Comparison of ENCODE assay signal across 20 cellular contexts in the genomic region with DNA sequence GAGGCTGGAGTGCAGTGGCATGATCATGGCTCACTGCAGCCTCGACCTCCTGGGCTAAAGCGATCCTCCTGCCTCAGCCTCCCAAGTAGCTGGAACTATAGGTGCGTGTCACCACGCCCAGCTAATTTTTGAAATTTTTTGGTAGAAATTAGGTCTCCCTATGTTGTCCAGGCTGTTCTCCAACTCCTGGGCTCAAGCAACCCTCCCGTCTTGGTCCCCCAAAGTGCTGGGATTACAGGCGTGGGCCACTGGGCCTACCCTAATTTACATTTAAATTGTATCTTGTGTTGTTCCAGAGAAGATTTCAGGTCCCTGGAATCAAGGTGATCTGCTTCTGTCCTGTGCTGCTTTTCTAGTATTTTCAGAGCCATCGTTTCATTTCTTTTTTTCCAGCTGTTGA. TPM values are rescaled to one million over a fixed set of nuclear protein-coding genes. Genes with fewer than 3 reads are reported as not detected.
A peak's percentile ranks its signal among the peaks of the same experiment; 100 is the strongest.
DNase-seq lines count a peak whose midpoint lies in the region; ATAC-seq and TF ChIP-seq lines count a peak whose summit lies in the region.
"Had no signal": no experiment of that assay in that cellular context is flagged by ENCODE, and none has a peak within 500 bp of the region (broad histone marks: within the 10 kb centered on the region; RNA-seq: fewer than 3 reads in every experiment).

No MANE protein-coding gene starts in this region.

- POLR2A ChIA-PET in CD8-positive, alpha-beta T cell (lab: Charles Lee) = no interaction called here
- POLR2A ChIA-PET in activated naive CD8-positive, alpha-beta T cell treated with anti-CD3 and anti-CD28 coated beads, Interleukin-2, amount 10 ng/mL, durations not matched to agents 7 days and 5 days (lab: Charles Lee) = no interaction called here

- H3K4me3 ChIP-seq in CD8-positive, alpha-beta T cell (ENCODE audit: low read depth, low read length) = no peak overlapping the region

- peaks cover 21% of the 10 kb centered on the region for H3K4me1 Mint-ChIP-seq in T-helper 1 cell treated with Interleukin-12 subunit alpha and Interleukin-12 subunit beta and Interleukin-4 antibody, amounts not matched to agents 30 μg/mL and 1 μg/mL, for 36 hours (ENCODE audit: low read depth)
- H3K4me1 Mint-ChIP-seq in CD8-positive, alpha-beta T cell (ENCODE audit: low read depth) = peaks cover 29% of the 10 kb centered on the region
- H3K4me1 Mint-ChIP-seq in activated naive CD8-positive, alpha-beta T cell treated with anti-CD3 and anti-CD28 coated beads, Interleukin-2, amount 10 ng/mL, durations not matched to agents 7 days and 5 days = peaks cover 13% of the 10 kb centered on the region
- peaks cover 24 to 25% of the 10 kb centered on the region in 2 donors for H3K4me1 Mint-ChIP-seq in natural killer cell treated with Interleukin-12 subunit alpha and Interleukin-12 subunit beta and Interleukin-15 and Interleukin-18, amount 100 ng/mL, for 72 hours (ENCODE audit: low read depth in 2 of 2)

- no peak overlapping the region for H3K27ac ChIP-seq in CD8-positive, alpha-beta T cell (ENCODE audit: low read depth, low read length)
- H3K27ac ChIP-seq: 22Rv1, psoas muscle had no signal

- no peak for TF ChIP-seq CTCF in CD8-positive, alpha-beta T cell (IDR thresholded peaks at IDR 0.05)

- intact Hi-C loops in CD8-positive, alpha-beta T cell (cut with DNase I, micrococcal nuclease) = loop anchor here in 1 of 2 experiments (5.0 kb wide), 4 partner anchors 241 to 759 kb away; a partner anchor contains a TSS

- peaks cover 4% of the 10 kb centered on the region for H3K36me3 ChIP-seq in CD8-positive, alpha-beta T cell (ENCODE audit: insufficient read depth, low read length)

- no peak for ATAC-seq in CD8-positive, alpha-beta T cell
- no peak for ATAC-seq in activated naive CD8-positive, alpha-beta T cell treated with anti-CD3 and anti-CD28 coated beads, Interleukin-2, amount 10 ng/mL, durations not matched to agents 7 days and 5 days (ENCODE audit: low read depth)
- no peak for ATAC-seq in natural killer cell treated with Interleukin-12 subunit alpha and Interleukin-12 subunit beta and Interleukin-15 and Interleukin-18, amount 100 ng/mL, for 72 hours
- ATAC-seq in HG03432 (IDR thresholded peaks at IDR 0.05; ENCODE audit: unreplicated experiment) (no peak), GM21423 (IDR thresholded peaks at IDR 0.05; ENCODE audit: unreplicated experiment) (no peak)

- H3K9me3 ChIP-seq in CD8-positive, alpha-beta T cell (ENCODE audit: low read length) = no peaks in the 10 kb centered on the region
- H3K9me3 ChIP-seq: psoas muscle had no signal

- H3K9me3 Mint-ChIP-seq in T-helper 1 cell treated with Interleukin-12 subunit alpha and Interleukin-12 subunit beta and Interleukin-4 antibody, amounts not matched to agents 30 μg/mL and 1 μg/mL, for 36 hours = peaks cover 3% of the 10 kb centered on the region
- H3K9me3 Mint-ChIP-seq in CD8-positive, alpha-beta T cell = peaks cover 3% of the 10 kb centered on the region
- H3K9me3 Mint-ChIP-seq in activated naive CD8-positive, alpha-beta T cell treated with anti-CD3 and anti-CD28 coated beads, Interleukin-2, amount 10 ng/mL, durations not matched to agents 7 days and 5 days = no peaks in the 10 kb centered on the region
- H3K9me3 Mint-ChIP-seq in natural killer cell treated with Interleukin-12 subunit alpha and Interleukin-12 subunit beta and Interleukin-15 and Interleukin-18, amount 100 ng/mL, for 72 hours = no peaks in the 10 kb centered on the region
- H3K9me3 Mint-ChIP-seq: HFFc6 had no signal

- H3K4me1 ChIP-seq in CD8-positive, alpha-beta T cell (ENCODE audit: insufficient read depth, low read length) = peaks cover 22% of the 10 kb centered on the region

- CTCF ChIA-PET in CD8-positive, alpha-beta T cell (lab: Charles Lee) = no interaction called here

- no peak for DNase-seq in T-helper 1 cell
- DNase-seq in CD8-positive, alpha-beta T cell = no peak
- no peak for DNase-seq in activated naive CD8-positive, alpha-beta T cell treated with anti-CD3 and anti-CD28 coated beads, Interleukin-2, amount 10 ng/mL, durations not matched to agents 7 days and 5 days
- no peak for DNase-seq in natural killer cell treated with Interleukin-12 subunit alpha and Interleukin-12 subunit beta and Interleukin-15 and Interleukin-18, amount 100 ng/mL, for 72 hours (ENCODE audit: low spot score)
- DNase-seq in NCI-H510A (lab: John Stamatoyannopoulos, UW) = no peak
- DNase-seq: activated CD4-positive, alpha-beta T cell treated with anti-CD3 and anti-CD28 coated beads for 36 hours; DMS153; foreskin fibroblast; HFFc6; hippocampal formation; NCI-H1092 treated with DMSO at 0.1 percent for 48 hours; OCI-M1; small intestine; stimulated activated CD8-positive, alpha-beta memory T cell treated with anti-CD3 and anti-CD28 coated beads, Interleukin-4, amount 100 ng/mL, for 48 hours; T-helper 9 cell had no signal

- H3K27ac Mint-ChIP-seq in T-helper 1 cell treated with Interleukin-12 subunit alpha and Interleukin-12 subunit beta and Interleukin-4 antibody, amounts not matched to agents 30 μg/mL and 1 μg/mL, for 36 hours = no peak overlapping the region
- no peak overlapping the region for H3K27ac Mint-ChIP-seq in CD8-positive, alpha-beta T cell
- no peak overlapping the region for H3K27ac Mint-ChIP-seq in activated naive CD8-positive, alpha-beta T cell treated with anti-CD3 and anti-CD28 coated beads, Interleukin-2, amount 10 ng/mL, durations not matched to agents 7 days and 5 days
- H3K27ac Mint-ChIP-seq in natural killer cell treated with Interleukin-12 subunit alpha and Interleukin-12 subunit beta and Interleukin-15 and Interleukin-18, amount 100 ng/mL, for 72 hours = no peak overlapping the region
- H3K27ac Mint-ChIP-seq: activated CD4-positive, alpha-beta T cell treated with anti-CD3 and anti-CD28 coated beads for 36 hours; HFFc6 had no signal

- peaks cover 6% of the 10 kb centered on the region for H3K36me3 Mint-ChIP-seq in T-helper 1 cell treated with Interleukin-12 subunit alpha and Interleukin-12 subunit beta and Interleukin-4 antibody, amounts not matched to agents 30 μg/mL and 1 μg/mL, for 36 hours (ENCODE audit: low read depth)
- H3K36me3 Mint-ChIP-seq in CD8-positive, alpha-beta T cell = peaks cover 19% of the 10 kb centered on the region
- peaks cover 2% of the 10 kb centered on the region for H3K36me3 Mint-ChIP-seq in activated naive CD8-positive, alpha-beta T cell treated with anti-CD3 and anti-CD28 coated beads, Interleukin-2, amount 10 ng/mL, durations not matched to agents 7 days and 5 days
- no peaks in the 10 kb centered on the region for H3K36me3 Mint-ChIP-seq in natural killer cell treated with Interleukin-12 subunit alpha and Interleukin-12 subunit beta and Interleukin-15 and Interleukin-18, amount 100 ng/mL, for 72 hours

- no peaks in the 10 kb centered on the region for H3K27me3 ChIP-seq in CD8-positive, alpha-beta T cell (ENCODE audit: insufficient read depth, low read length)

- peak overlapping the region; percentile 65 for H3K4me3 Mint-ChIP-seq in T-helper 1 cell treated with Interleukin-12 subunit alpha and Interleukin-12 subunit beta and Interleukin-4 antibody, amounts not matched to agents 30 μg/mL and 1 μg/mL, for 36 hours
- peak overlapping the region; percentile 98 for H3K4me3 Mint-ChIP-seq in CD8-positive, alpha-beta T cell
- peak overlapping the region; percentile 22 for H3K4me3 Mint-ChIP-seq in activated naive CD8-positive, alpha-beta T cell treated with anti-CD3 and anti-CD28 coated beads, Interleukin-2, amount 10 ng/mL, durations not matched to agents 7 days and 5 days
- peak overlapping the region; percentile 79 for H3K4me3 Mint-ChIP-seq in natural killer cell treated with Interleukin-12 subunit alpha and Interleukin-12 subunit beta and Interleukin-15 and Interleukin-18, amount 100 ng/mL, for 72 hours
- H3K4me3 Mint-ChIP-seq: activated CD4-positive, alpha-beta T cell treated with anti-CD3 and anti-CD28 coated beads for 36 hours; HFFc6 had no signal

- peaks cover 18% of the 10 kb centered on the region for H3K27me3 Mint-ChIP-seq in T-helper 1 cell treated with Interleukin-12 subunit alpha and Interleukin-12 subunit beta and Interleukin-4 antibody, amounts not matched to agents 30 μg/mL and 1 μg/mL, for 36 hours (ENCODE audit: low read depth)
- no peaks in the 10 kb centered on the region for H3K27me3 Mint-ChIP-seq in CD8-positive, alpha-beta T cell (ENCODE audit: low read depth)
- H3K27me3 Mint-ChIP-seq in activated naive CD8-positive, alpha-beta T cell treated with anti-CD3 and anti-CD28 coated beads, Interleukin-2, amount 10 ng/mL, durations not matched to agents 7 days and 5 days = peaks cover 2% of the 10 kb centered on the region
- peaks cover 5 to 10% of the 10 kb centered on the region in 2 donors for H3K27me3 Mint-ChIP-seq in natural killer cell treated with Interleukin-12 subunit alpha and Interleukin-12 subunit beta and Interleukin-15 and Interleukin-18, amount 100 ng/mL, for 72 hours
- H3K27me3 Mint-ChIP-seq: activated CD4-positive, alpha-beta T cell treated with anti-CD3 and anti-CD28 coated beads for 36 hours had no signal

RNA-seq across cellular contexts. Expression of a gene that starts 1.2 kb away (rescaled TPM):
- 10 to 100 TPM; 94.6 to 97.4 TPM for total RNA-seq in CD8-positive, alpha-beta T cell
- 10 to 100 TPM; 73.1 to 76.6 TPM for total RNA-seq in activated naive CD8-positive, alpha-beta T cell treated with anti-CD3 and anti-CD28 coated beads, Interleukin-2, amount 10 ng/mL, durations not matched to agents 7 days and 5 days
- total RNA-seq in natural killer cell treated with Interleukin-12 subunit alpha and Interleukin-12 subunit beta and Interleukin-15 and Interleukin-18, amount 100 ng/mL, for 72 hours = 100 to 1,000 TPM; 101 to 118 TPM

Comparison
In these comparisons a context has a peak if more than half of its experiments do, and no peak if none do; other contexts are left out.
1. H3K4me3 Mint-ChIP-seq: peak in every context shown above with its lines; median percentile 98 in CD8-positive, alpha-beta T cell; 79 in natural killer cell treated with Interleukin-12 subunit alpha and Interleukin-12 subunit beta and Interleukin-15 and Interleukin-18, amount 100 ng/mL, for 72 hours; 65 in T-helper 1 cell treated with Interleukin-12 subunit alpha and Interleukin-12 subunit beta and Interleukin-4 antibody, amounts not matched to agents 30 μg/mL and 1 μg/mL, for 36 hours; 22 in activated naive CD8-positive, alpha-beta T cell treated with anti-CD3 and anti-CD28 coated beads, Interleukin-2, amount 10 ng/mL, durations not matched to agents 7 days and 5 days.